1 cellular context compared by ENCODE assay signal in genomic region chr13:78816592-78816991, GRCh38.
TF ChIP-seq lines count a peak whose summit lies in the region.

No MANE protein-coding gene starts in this region.

TF ChIP-seq in K562, 482 proteins besides CTCF, POLR2A, EP300 and RAD21 (continued from another document and continues in another):
- no peak for TF ChIP-seq RNF219 (CRISPR knock-in tag; IDR thresholded peaks at IDR 0.05)
- no peak for TF ChIP-seq ZBTB12 (CRISPR knock-in tag; IDR thresholded peaks at IDR 0.05)
- no peak for TF ChIP-seq AFF4 (CRISPR knock-in tag; IDR thresholded peaks at IDR 0.05)
- peak; percentile 81 for TF ChIP-seq CBFA2T2 (conservative IDR thresholded peaks at IDR 0.05)
- TF ChIP-seq HINFP (tag; conservative IDR thresholded peaks at IDR 0.05; ENCODE audit: low read depth) = no peak
- TF ChIP-seq ZNF511 (CRISPR knock-in tag; IDR thresholded peaks at IDR 0.05) = no peak
- no peak for TF ChIP-seq ZBTB49 (CRISPR knock-in tag; IDR thresholded peaks at IDR 0.05; ENCODE audit: borderline replicate concordance)
- TF ChIP-seq MYNN (IDR thresholded peaks at IDR 0.05) = no peak
- TF ChIP-seq MYNN (CRISPR knock-in tag; IDR thresholded peaks at IDR 0.05) = no peak
- TF ChIP-seq ZBTB34 (CRISPR knock-in tag; IDR thresholded peaks at IDR 0.05) = no peak
- TF ChIP-seq MIER1 (IDR thresholded peaks at IDR 0.05; ENCODE audit: low read depth) = no peak
- TF ChIP-seq NFIX (CRISPR knock-in tag; IDR thresholded peaks at IDR 0.05; ENCODE audit: low read depth) = no peak
- no peak for TF ChIP-seq RFX1 (IDR thresholded peaks at IDR 0.05)
- TF ChIP-seq EHMT2 (IDR thresholded peaks at IDR 0.05) = no peak
- no peak for TF ChIP-seq NCOA1 (IDR thresholded peaks at IDR 0.05; ENCODE audit: low read depth)
- TF ChIP-seq SMARCA4 (IDR thresholded peaks at IDR 0.05) = 0 out of 2 replicates have a peak, but pooled peaks have one; percentile 15
- no peak for TF ChIP-seq HSF4 (CRISPR knock-in tag; IDR thresholded peaks at IDR 0.05; ENCODE audit: borderline replicate concordance)
- no peak for TF ChIP-seq L3MBTL2 (IDR thresholded peaks at IDR 0.05)
- TF ChIP-seq STAT5A (IDR thresholded peaks at IDR 0.05; ENCODE audit: borderline replicate concordance, low read length) = 0 out of 2 replicates have a peak, but pooled peaks have one; percentile 36
- TF ChIP-seq TSC22D4 (tag; IDR thresholded peaks at IDR 0.05) = no peak
- TF ChIP-seq THAP12 (CRISPR knock-in tag; IDR thresholded peaks at IDR 0.05) = no peak
- peak; percentile 33; the same call in 1 of the 2 replicates for TF ChIP-seq CXXC5 (CRISPR knock-in tag; IDR thresholded peaks at IDR 0.05)
- TF ChIP-seq ETS2 (tag; IDR thresholded peaks at IDR 0.05; ENCODE audit: borderline replicate concordance, poor library complexity, severe bottlenecking) = no peak
- TF ChIP-seq ZNF507 (tag; conservative IDR thresholded peaks at IDR 0.05) = no peak
- TF ChIP-seq HDAC8 (tag; IDR thresholded peaks at IDR 0.05) = no peak
- no peak for TF ChIP-seq ETV5 (CRISPR knock-in tag; IDR thresholded peaks at IDR 0.05; ENCODE audit: low read depth)
- peak; percentile 67 for TF ChIP-seq TCF3 (CRISPR knock-in tag; IDR thresholded peaks at IDR 0.05)
- TF ChIP-seq PCBP2 (IDR thresholded peaks at IDR 0.05; ENCODE audit: low read depth, low read length, poor library complexity, severe bottlenecking) = no peak
- no peak for TF ChIP-seq CEBPZ (IDR thresholded peaks at IDR 0.05; ENCODE audit: borderline replicate concordance, low read depth, low read length)
- no peak for TF ChIP-seq E2F1 (CRISPR knock-in tag; IDR thresholded peaks at IDR 0.05)
- peak; percentile 87 for TF ChIP-seq CBFA2T3 (IDR thresholded peaks at IDR 0.05)
- no peak for TF ChIP-seq ZNF197 (CRISPR knock-in tag; IDR thresholded peaks at IDR 0.05; ENCODE audit: low read depth)
- TF ChIP-seq ARID3B (CRISPR knock-in tag; IDR thresholded peaks at IDR 0.05; ENCODE audit: borderline replicate concordance) = no peak
- no peak for TF ChIP-seq SMARCA5 (IDR thresholded peaks at IDR 0.05)
- TF ChIP-seq NCOR1 (IDR thresholded peaks at IDR 0.05) = peak; percentile 59
- TF ChIP-seq TBP (optimal IDR thresholded peaks at IDR 0.05; ENCODE audit: low read depth, low read length) = no peak
- TF ChIP-seq SMAD4 (CRISPR knock-in tag; conservative IDR thresholded peaks at IDR 0.05) = 0 out of 2 replicates have a peak, but pooled peaks have one; percentile 32
- TF ChIP-seq ZNF584 (CRISPR knock-in tag; IDR thresholded peaks at IDR 0.05; ENCODE audit: low read depth) = no peak
- TF ChIP-seq MEIS2 (IDR thresholded peaks at IDR 0.05; ENCODE audit: partially characterized antibody) = peak; percentile 54
